ENCODE assay signal across 19 cellular contexts in the genomic region with DNA sequence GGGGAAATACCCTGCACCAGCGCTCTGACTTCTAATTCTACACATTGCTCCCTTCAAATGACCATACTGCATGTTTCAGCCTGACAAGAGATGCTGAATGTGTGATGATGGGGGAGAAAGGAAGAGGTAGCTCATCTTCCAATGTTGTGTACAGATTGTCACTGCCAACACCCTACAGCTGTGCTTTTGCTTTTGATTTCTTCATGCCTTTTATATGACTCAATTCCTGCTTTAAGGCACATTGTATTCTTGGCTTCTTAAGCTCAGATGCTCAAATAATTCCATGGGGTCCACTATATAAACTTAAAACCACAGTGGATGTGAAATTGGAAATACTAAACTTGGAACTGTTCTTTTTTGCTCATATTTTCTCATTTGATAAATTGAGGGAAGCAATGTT.
DNase-seq lines count a peak whose midpoint lies in the region; ATAC-seq and TF ChIP-seq lines count a peak whose summit lies in the region.
"Had no signal": no experiment of that assay in that cellular context is flagged by ENCODE, and none has a peak within 500 bp of the region (broad histone marks: within the 10 kb centered on the region; RNA-seq: fewer than 3 reads in every experiment).

No MANE protein-coding gene starts in this region.

- H2BK12ac ChIP-seq in mesenchymal stem cell (ENCODE audit: low read length in 2 of 2): no peak overlapping the region

- no peak overlapping the region for H2BK15ac ChIP-seq in mesenchymal stem cell (ENCODE audit: low read depth, poor library complexity, severe bottlenecking)

- H3K27me3 ChIP-seq in mesenchymal stem cell (ENCODE audit: control insufficient read depth in 1 of 2, insufficient read depth in 1 of 2, low read length in 2 of 2): peaks cover 0 to 4% of the 10 kb centered on the region in 2 experiments
- H3K27me3 ChIP-seq in hepatocyte: no peaks in the 10 kb centered on the region
- H3K27me3 ChIP-seq in vagina: no peaks in the 10 kb centered on the region
- no peaks in the 10 kb centered on the region for H3K27me3 ChIP-seq in H7 (ENCODE audit: control insufficient read depth, insufficient read depth, low read length)
- H3K27me3 ChIP-seq: stomach had no signal

- TF ChIP-seq POLR2A in vagina (IDR thresholded peaks at IDR 0.05): no peak

- H4K20me1 ChIP-seq in hepatocyte (ENCODE audit: insufficient read depth, poor library complexity, severe bottlenecking): no peaks in the 10 kb centered on the region

- no peaks in the 10 kb centered on the region for H3K9me2 ChIP-seq in hepatocyte (replicated peaks; ENCODE audit: insufficient read depth)

- TF ChIP-seq CTCF in AG10803 (conservative IDR thresholded peaks at IDR 0.05; ENCODE audit: low read length) (no peak), choroid plexus epithelial cell (conservative IDR thresholded peaks at IDR 0.05; ENCODE audit: low read depth, low read length) (no peak), hepatocyte (IDR thresholded peaks at IDR 0.05; ENCODE audit: poor library complexity) (no peak), vagina (IDR thresholded peaks at IDR 0.05) (no peak)

- no peak for ATAC-seq in stimulated activated naive CD8-positive, alpha-beta T cell treated with anti-CD3 and anti-CD28 coated beads, Interleukin-15, Interleukin-2, amounts not matched to agents 100 U/mL and 50 U/mL, for 24 hours
- ATAC-seq: activated CD4-positive, alpha-beta T cell treated with anti-CD3 and anti-CD28 coated beads for 36 hours; esophagus mucosa; GM23338; naive thymus-derived CD8-positive, alpha-beta T cell had no signal

- no peak overlapping the region for H3K23ac ChIP-seq in mesenchymal stem cell (ENCODE audit: low read length in 2 of 2)

- H4K91ac ChIP-seq in mesenchymal stem cell (ENCODE audit: low read length): no peak overlapping the region

- no peak overlapping the region for H3K4ac ChIP-seq in mesenchymal stem cell (ENCODE audit: low read depth in 1 of 2, low read length in 2 of 2)

- no peaks in the 10 kb centered on the region for H3K9me3 ChIP-seq in mesenchymal stem cell (ENCODE audit: control insufficient read depth, low read length)
- no peaks in the 10 kb centered on the region for H3K9me3 ChIP-seq in hepatocyte (ENCODE audit: low read depth)
- no peaks in the 10 kb centered on the region for H3K9me3 ChIP-seq in vagina
- H3K9me3 ChIP-seq: prostate gland, stomach had no signal

- H2BK5ac ChIP-seq in mesenchymal stem cell (ENCODE audit: low read depth, low read length, poor library complexity, severe bottlenecking): no peak overlapping the region

- H3K18ac ChIP-seq in mesenchymal stem cell (ENCODE audit: low read depth in 1 of 2, low read length in 2 of 2): no peak overlapping the region

- H3K9ac ChIP-seq in mesenchymal stem cell (ENCODE audit: low read length): no peak overlapping the region

- no peaks in the 10 kb centered on the region for H3K79me2 ChIP-seq in hepatocyte

- H3K36me3 ChIP-seq in mesenchymal stem cell (ENCODE audit: control insufficient read depth in 1 of 2, insufficient read depth in 2 of 2, low read depth in 1 of 2, low read length in 2 of 2) (no peaks in the 10 kb centered on the region), hepatocyte (replicated peaks; ENCODE audit: insufficient read depth, low read depth) (no peaks in the 10 kb centered on the region), vagina (no peaks in the 10 kb centered on the region), H7 (replicated peaks; ENCODE audit: control insufficient read depth, insufficient read depth, low read length) (no peaks in the 10 kb centered on the region)
- H3K36me3 ChIP-seq: prostate gland, stomach had no signal

- H3K27ac ChIP-seq in mesenchymal stem cell (ENCODE audit: low read length, poor library complexity, severe bottlenecking): no peak overlapping the region
- H3K27ac ChIP-seq in hepatocyte: no peak overlapping the region
- no peak overlapping the region for H3K27ac ChIP-seq in vagina
- H3K27ac ChIP-seq: prostate gland, stomach had no signal

- H3K79me1 ChIP-seq in mesenchymal stem cell (replicated peaks; ENCODE audit: low read length, poor library complexity, severe bottlenecking): no peaks in the 10 kb centered on the region

- H3K4me1 ChIP-seq in mesenchymal stem cell (ENCODE audit: control insufficient read depth, insufficient read depth, low read depth, low read length) (no peaks in the 10 kb centered on the region), hepatocyte (ENCODE audit: insufficient read depth) (no peaks in the 10 kb centered on the region), vagina (no peaks in the 10 kb centered on the region)
- H3K4me1 ChIP-seq: prostate gland had no signal

- intact Hi-C loops in vagina (cut with DNase I): loop anchor here (10.0 kb wide), 1 partner anchor 595 kb away; no protein-coding TSS in a partner anchor

- no CpG with 5 or more reads among the region's 1 CpG for WGBS in mesenchymal stem cell
- 100% methylated on average over 1 of the region's 1 CpG for WGBS in hepatocyte (ENCODE audit: low lambda C conversion rate, missing lambda C conversion rate)

- H3K4me3 ChIP-seq in AG10803 (ENCODE audit: low read length) (no peak overlapping the region), choroid plexus epithelial cell (ENCODE audit: low read depth, low read length) (no peak overlapping the region), mesenchymal stem cell (ENCODE audit: insufficient read depth in 1 of 2, low read depth in 1 of 2, low read length in 2 of 2) (no peak overlapping the region), hepatocyte (no peak overlapping the region), vagina (no peak overlapping the region), H7 (ENCODE audit: insufficient read depth, low read depth, low read length) (no peak overlapping the region)
- H3K4me3 ChIP-seq: GM23338, prostate gland, stomach had no signal

- H2AK5ac ChIP-seq in mesenchymal stem cell (ENCODE audit: low read length, severe bottlenecking): no peak overlapping the region

- H2BK120ac ChIP-seq in mesenchymal stem cell (ENCODE audit: low read depth, low read length): no peak overlapping the region

- H3K4me2 ChIP-seq in mesenchymal stem cell (ENCODE audit: low read length, poor library complexity, severe bottlenecking) (no peak overlapping the region), hepatocyte (no peak overlapping the region)
- H3K4me2 ChIP-seq: GM23338 had no signal

- H3K14ac ChIP-seq in mesenchymal stem cell (ENCODE audit: low read length in 2 of 2): no peak overlapping the region

- H2AFZ ChIP-seq in mesenchymal stem cell (ENCODE audit: low read depth, low read length) (no peak overlapping the region), hepatocyte (no peak overlapping the region)
- H2AFZ ChIP-seq: GM23338 had no signal

- no peak overlapping the region for H4K8ac ChIP-seq in mesenchymal stem cell (ENCODE audit: low read length)

- DNase-seq in AG10803 (ENCODE audit: low read depth) (peak; percentile 27), NCI-H226 (peak; percentile 5), choroid plexus epithelial cell (ENCODE audit: low read depth) (peak; percentile 65), mesenchymal stem cell (peak; percentile 64), hepatocyte (ENCODE audit: low spot score) (no peak), vagina (ENCODE audit: extremely low spot score in 2 of 2) (no peak), H7 (no peak)
- DNase-seq in stimulated activated naive CD8-positive, alpha-beta T cell treated with anti-CD3 and anti-CD28 coated beads, Interleukin-15, Interleukin-2, amounts not matched to agents 100 U/mL and 50 U/mL, for 24 hours: no peak
- DNase-seq: activated CD4-positive, alpha-beta T cell treated with anti-CD3 and anti-CD28 coated beads for 36 hours; activated gamma-delta T cell; COR-L47; naive thymus-derived CD8-positive, alpha-beta T cell; NCI-H1436; SIG-M5; stomach; T1000 had no signal

Comparison
In these comparisons a context has a peak if more than half of its experiments do, and no peak if none do; other contexts are left out.
1. DNase-seq: peak in AG10803 (single experiment), NCI-H226 (single experiment), choroid plexus epithelial cell (single experiment) and mesenchymal stem cell (single experiment); none in hepatocyte (single experiment), stimulated activated naive CD8-positive, alpha-beta T cell treated with anti-CD3 and anti-CD28 coated beads, Interleukin-15, Interleukin-2, amounts not matched to agents 100 U/mL and 50 U/mL, for 24 hours (single experiment), vagina (0 of 2) and H7 (single experiment).